ENCODE assay signal across 18 cellular contexts in genomic region chr1:229035748-229036082, GRCh38.
DNase-seq lines count a peak whose midpoint lies in the region; ATAC-seq and TF ChIP-seq lines count a peak whose summit lies in the region.
"Had no signal": no experiment of that assay in that cellular context is flagged by ENCODE, and none has a peak within 500 bp of the region (broad histone marks: within the 10 kb centered on the region; RNA-seq: fewer than 3 reads in every experiment).

No MANE protein-coding gene starts in this region.

- H3K9me3 Mint-ChIP-seq in activated T-helper 17 cell treated with anti-CD3 and anti-CD28 coated beads, Interleukin-2, amount 50 U/mL, for 72 hours: no peaks in the 10 kb centered on the region
- H3K9me3 Mint-ChIP-seq in activated T-cell treated with anti-CD3 and anti-CD28 coated beads, Interleukin-2, amount 50 U/mL, for 72 hours: no peaks in the 10 kb centered on the region
- H3K9me3 Mint-ChIP-seq: activated T-helper 2 cell treated with anti-CD3 and anti-CD28 coated beads, Interferon-gamma antibody, Interleukin-2, Interleukin-4, amounts not matched to agents 10 μg/mL and 5 μg/mL and 100 μg/mL, durations not matched to agents 14 hours and 24 hours and 36 hours had no signal

- H3K36me3 Mint-ChIP-seq in activated T-helper 17 cell treated with anti-CD3 and anti-CD28 coated beads, Interleukin-2, amount 50 U/mL, for 72 hours (ENCODE audit: low read depth): no peaks in the 10 kb centered on the region
- no peaks in the 10 kb centered on the region for H3K36me3 Mint-ChIP-seq in activated T-cell treated with anti-CD3 and anti-CD28 coated beads, Interleukin-2, amount 50 U/mL, for 72 hours (ENCODE audit: insufficient read depth in 2 of 2)
- H3K36me3 Mint-ChIP-seq: brain had no signal

- H3K4me1 Mint-ChIP-seq in activated T-helper 17 cell treated with anti-CD3 and anti-CD28 coated beads, Interleukin-2, amount 50 U/mL, for 72 hours: peaks cover 63% of the 10 kb centered on the region
- peaks cover 10% of the 10 kb centered on the region for H3K4me1 Mint-ChIP-seq in activated T-cell treated with anti-CD3 and anti-CD28 coated beads, Interleukin-2, amount 50 U/mL, for 72 hours (ENCODE audit: low read depth)

- no peak overlapping the region for H3K27ac Mint-ChIP-seq in activated T-helper 17 cell treated with anti-CD3 and anti-CD28 coated beads, Interleukin-2, amount 50 U/mL, for 72 hours
- H3K27ac Mint-ChIP-seq in activated T-cell treated with anti-CD3 and anti-CD28 coated beads, Interleukin-2, amount 50 U/mL, for 72 hours: no peak overlapping the region
- H3K27ac Mint-ChIP-seq: activated T-helper 2 cell treated with anti-CD3 and anti-CD28 coated beads, Interferon-gamma antibody, Interleukin-2, Interleukin-4, amounts not matched to agents 10 μg/mL and 5 μg/mL and 100 μg/mL, durations not matched to agents 14 hours and 24 hours and 36 hours; brain had no signal

- peak overlapping the region; percentile 31 for H3K4me3 Mint-ChIP-seq in activated T-helper 17 cell treated with anti-CD3 and anti-CD28 coated beads, Interleukin-2, amount 50 U/mL, for 72 hours
- H3K4me3 Mint-ChIP-seq in activated T-cell treated with anti-CD3 and anti-CD28 coated beads, Interleukin-2, amount 50 U/mL, for 72 hours: no peak overlapping the region
- H3K4me3 Mint-ChIP-seq: brain had no signal

- H3K27me3 Mint-ChIP-seq in activated T-helper 17 cell treated with anti-CD3 and anti-CD28 coated beads, Interleukin-2, amount 50 U/mL, for 72 hours: peaks cover 5% of the 10 kb centered on the region
- peaks cover 11% of the 10 kb centered on the region for H3K27me3 Mint-ChIP-seq in activated T-cell treated with anti-CD3 and anti-CD28 coated beads, Interleukin-2, amount 50 U/mL, for 72 hours (ENCODE audit: low read depth)

- peak; percentile 43 for ATAC-seq in GM18505 (IDR thresholded peaks at IDR 0.05; ENCODE audit: unreplicated experiment)
- peak; percentile 29 for ATAC-seq in GM21381 (IDR thresholded peaks at IDR 0.05; ENCODE audit: unreplicated experiment)
- ATAC-seq in HG03095 (IDR thresholded peaks at IDR 0.05; ENCODE audit: unreplicated experiment): peak; percentile 15
- no peak for ATAC-seq in activated T-helper 17 cell treated with anti-CD3 and anti-CD28 coated beads, Interleukin-2, amount 50 U/mL, for 72 hours (replicated peaks)
- ATAC-seq in GM21786 (IDR thresholded peaks at IDR 0.05; ENCODE audit: unreplicated experiment): no peak
- ATAC-seq in activated T-cell treated with anti-CD3 and anti-CD28 coated beads, Interleukin-2, amount 50 U/mL, for 72 hours (replicated peaks in 1 of 2): no peak
- ATAC-seq: K562 had no signal

- no peak for DNase-seq in DMS153 treated with DMSO at 0.1 percent for 48 hours (lab: John Stamatoyannopoulos, UW; ENCODE audit: unreplicated experiment)
- DNase-seq in ureter (ENCODE audit: low spot score): no peak
- DNase-seq in activated T-cell treated with anti-CD3 and anti-CD28 coated beads, Interleukin-2, amount 50 U/mL, for 72 hours: no peak
- DNase-seq: activated CD4-positive, CD25-positive, alpha-beta regulatory T cell; effector memory CD4-positive, alpha-beta T cell; foreskin melanocyte; NCI-H187; NCI-H774; SHP77; testis had no signal

- no peak for TF ChIP-seq POLR2A in GM18505 (IDR thresholded peaks at IDR 0.05; ENCODE audit: borderline replicate concordance, extremely low read depth, insufficient read depth, insufficient read length)

Comparison
In these comparisons a context has a peak if more than half of its experiments do, and no peak if none do; other contexts are left out.
1. ATAC-seq: peak in GM18505 (single experiment), GM21381 (single experiment) and HG03095 (single experiment); none in activated T-helper 17 cell treated with anti-CD3 and anti-CD28 coated beads, Interleukin-2, amount 50 U/mL, for 72 hours (single experiment), GM21786 (single experiment) and activated T-cell treated with anti-CD3 and anti-CD28 coated beads, Interleukin-2, amount 50 U/mL, for 72 hours (0 of 2).